In the genomic region with DNA sequence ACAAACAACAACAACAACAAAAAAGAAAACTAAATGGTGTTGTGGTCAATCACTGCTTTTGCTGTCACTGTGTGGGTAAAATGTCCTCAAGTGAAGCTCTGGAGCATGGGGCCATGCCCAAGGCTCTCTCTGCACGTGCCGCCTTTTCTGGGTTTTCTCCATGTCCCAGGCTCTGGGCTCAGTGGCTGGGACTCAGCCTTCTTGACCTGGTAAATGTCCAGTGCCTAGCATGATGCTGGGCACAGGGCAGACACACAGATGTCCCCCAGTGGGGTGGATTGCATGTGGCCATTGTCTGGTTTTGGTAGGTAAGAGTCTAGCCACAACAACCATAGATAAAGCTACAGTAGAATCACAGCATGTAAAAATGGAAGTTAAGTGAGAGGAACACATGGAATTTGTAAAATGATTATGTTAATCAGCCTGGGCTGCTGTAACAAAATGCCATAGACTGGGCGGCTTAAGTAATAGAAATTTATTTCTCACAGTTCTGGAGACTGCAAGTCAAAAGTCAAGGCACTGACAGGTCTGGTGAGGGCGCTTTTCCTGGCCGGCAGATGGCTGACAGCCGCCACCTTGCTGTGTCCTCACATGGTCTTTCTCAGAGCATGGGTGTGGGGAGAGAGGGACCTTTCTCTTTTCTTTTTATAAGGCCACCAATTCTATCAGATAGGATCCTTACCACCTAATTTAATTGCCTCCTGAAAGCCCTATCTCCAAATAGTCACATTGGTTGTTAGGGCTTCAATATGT, we compare ENCODE assay signal across 26 cellular contexts.
A peak's percentile ranks its signal among the peaks of the same experiment; 100 is the strongest.
DNase-seq lines count a peak whose midpoint lies in the region; ATAC-seq, FAIRE-seq and TF ChIP-seq lines count a peak whose summit lies in the region.
"Had no signal": no experiment of that assay in that cellular context is flagged by ENCODE, and none has a peak within 500 bp of the region (broad histone marks: within the 10 kb centered on the region; RNA-seq: fewer than 3 reads in every experiment).

No MANE protein-coding gene starts in this region.

- H2BK20ac ChIP-seq in H1 (ENCODE audit: low read length): no peak overlapping the region

- H3K79me2 ChIP-seq in HepG2 (ENCODE audit: insufficient read depth, low read length): no peaks in the 10 kb centered on the region
- H3K79me2 ChIP-seq in GM23338 (replicated peaks; ENCODE audit: insufficient read depth): no peaks in the 10 kb centered on the region
- H3K79me2 ChIP-seq in H1 (ENCODE audit: control insufficient read depth in 1 of 2, insufficient read depth in 2 of 2, low read length in 2 of 2): no peaks in the 10 kb centered on the region

- 53% methylated on average over 6 of the region's 6 CpGs for WGBS in HepG2 (ENCODE audit: low lambda C conversion rate)
- WGBS in right lobe of liver (ENCODE audit: insufficient coverage, low coverage, low lambda C conversion rate, missing lambda C conversion rate): 80% methylated on average over 4 of the region's 6 CpGs
- WGBS in H1 (ENCODE audit: extremely low coverage in 1 of 2, insufficient coverage in 1 of 2, insufficient read length in 1 of 2, insufficient replicate concordance in 2 of 2, low coverage in 1 of 2, low lambda C conversion rate in 2 of 2, missing lambda C conversion rate in 1 of 2), 2 experiments: 86% methylated on average over 6 of the region's 6 CpGs; no CpG with 5 or more reads in 1 of the 2 experiments
- no CpG with 5 or more reads among the region's 6 CpGs for WGBS in neuronal stem cell (ENCODE audit: extremely low coverage in 2 of 2, insufficient read length in 2 of 2, insufficient replicate concordance in 1 of 2), 2 donors

- H3K4me1 ChIP-seq in HepG2 (ENCODE audit: insufficient read depth, low read length): no peaks in the 10 kb centered on the region
- H3K4me1 ChIP-seq in right lobe of liver: no peaks in the 10 kb centered on the region
- H3K4me1 ChIP-seq in GM23338 (ENCODE audit: insufficient read depth): peaks cover 10% of the 10 kb centered on the region; the same call in 1 of the 2 replicates
- peaks cover 2 to 9% (median 3%) of the 10 kb centered on the region in 4 experiments; a peak in 5 of 7 replicates for H3K4me1 ChIP-seq in H1 (replicated peaks in 1 of 4; ENCODE audit: control insufficient read depth in 3 of 4, insufficient read depth in 4 of 4, low read length in 3 of 4)
- H3K4me1 ChIP-seq in neuronal stem cell (ENCODE audit: control insufficient read depth in 2 of 2, insufficient read depth in 1 of 2, low read depth in 1 of 2, low read length in 2 of 2): peaks cover 2 to 6% of the 10 kb centered on the region in 2 donors
- H3K4me1 ChIP-seq: BE2C had no signal

- CTCF ChIA-PET in HepG2 (lab: Yijun Ruan, JAX; ENCODE audit: low intra/inter-chr PET ratio, low total read pairs): no interaction called here
- CTCF ChIA-PET in H1 (lab: Charles Lee; ENCODE audit: partially characterized antibody): interaction anchor here (2.0 kb wide), 1 partner anchor 98 kb away, joined by 4 read pairs; no protein-coding TSS in a partner anchor

- no peaks in the 10 kb centered on the region for H3K36me3 ChIP-seq in HepG2 (replicated peaks in 1 of 2; ENCODE audit: control insufficient read depth in 1 of 2, insufficient read depth in 2 of 2, low read length in 2 of 2)
- no peaks in the 10 kb centered on the region for H3K36me3 ChIP-seq in right lobe of liver
- no peaks in the 10 kb centered on the region for H3K36me3 ChIP-seq in GM23338 (ENCODE audit: insufficient read depth)
- H3K36me3 ChIP-seq in H1 (ENCODE audit: control insufficient read depth in 2 of 4, insufficient read depth in 4 of 4, low read length in 3 of 4): no peaks in the 10 kb centered on the region
- no peaks in the 10 kb centered on the region for H3K36me3 ChIP-seq in neuronal stem cell (replicated peaks in 1 of 2; ENCODE audit: control insufficient read depth in 2 of 2, insufficient read depth in 2 of 2, low read length in 2 of 2)
- H3K36me3 ChIP-seq: BE2C, BLaER1 had no signal

- H3K23ac ChIP-seq in H1 (ENCODE audit: insufficient read length): no peak overlapping the region
- H3K23ac ChIP-seq in neuronal stem cell (ENCODE audit: low read depth, low read length, poor library complexity): no peak overlapping the region

- H3K4me1 Mint-ChIP-seq in GM23338: peaks cover 15% of the 10 kb centered on the region
- H3K4me1 Mint-ChIP-seq: CD14-positive monocyte had no signal

- BruUV-seq in HepG2 (replicated peaks; lab: Mats Ljungman, UMichigan): no TSS peak

- no peak overlapping the region for H3K9ac ChIP-seq in HepG2 (ENCODE audit: insufficient read depth, low read depth, low read length)
- no peak overlapping the region for H3K9ac ChIP-seq in H1 (replicated peaks in 1 of 4; ENCODE audit: extremely low read depth in 1 of 4, low read depth in 3 of 4, low read length in 3 of 4)
- no peak overlapping the region for H3K9ac ChIP-seq in neuronal stem cell (ENCODE audit: low read depth, low read length, poor library complexity)
- H3K9ac ChIP-seq: BLaER1 had no signal

- H3K9me3 Mint-ChIP-seq in GM23338: no peaks in the 10 kb centered on the region

- H2BK120ac ChIP-seq in H1 (replicated peaks; ENCODE audit: low read depth, low read length) (no peak overlapping the region), neuronal stem cell (ENCODE audit: low read depth, low read length) (no peak overlapping the region)

- H3K79me1 ChIP-seq in H1 (ENCODE audit: low read depth, low read length): no peaks in the 10 kb centered on the region; the same call in 1 of the 2 replicates
- H3K79me1 ChIP-seq in neuronal stem cell (ENCODE audit: low read depth, low read length): no peaks in the 10 kb centered on the region

- H4K8ac ChIP-seq in H1 (ENCODE audit: extremely low read depth, insufficient read depth, low read length) (no peak overlapping the region; the same call in 1 of the 2 replicates), neuronal stem cell (ENCODE audit: low read depth, low read length) (no peak overlapping the region)

- TF ChIP-seq CTCF in HepG2 (CRISPR knock-in tag; IDR thresholded peaks at IDR 0.05): no peak
- TF ChIP-seq CTCF in right lobe of liver (IDR thresholded peaks at IDR 0.05): no peak
- TF ChIP-seq CTCF in GM23338 (conservative IDR thresholded peaks at IDR 0.05; ENCODE audit: low read depth in 2 of 2): peak; percentile 7 to 50; a peak in 2 of 4 replicates
- TF ChIP-seq CTCF in H1 (IDR thresholded peaks at IDR 0.05; ENCODE audit: control extremely low read depth in 1 of 3, insufficient read depth in 1 of 3, low read depth in 1 of 3, low read length in 3 of 3): peak in 1 of 3 experiments; percentile 3; a peak in 1 of 4 replicates

- H2BK5ac ChIP-seq in H1 (ENCODE audit: low read depth, low read length) (no peak overlapping the region), neuronal stem cell (ENCODE audit: low read length) (no peak overlapping the region)

- H4K20me1 ChIP-seq in HepG2 (ENCODE audit: insufficient read depth, low read length): no peaks in the 10 kb centered on the region
- H4K20me1 ChIP-seq in GM23338 (replicated peaks; ENCODE audit: insufficient read depth): no peaks in the 10 kb centered on the region
- H4K20me1 ChIP-seq in H1 (replicated peaks in 1 of 2; ENCODE audit: control insufficient read depth in 1 of 2, insufficient read depth in 2 of 2, low read length in 2 of 2): no peaks in the 10 kb centered on the region
- H4K20me1 ChIP-seq: BLaER1 had no signal

- no peak overlapping the region for H3K4ac ChIP-seq in H1 (replicated peaks; ENCODE audit: insufficient read length, low read depth, low read length)
- no peak overlapping the region for H3K4ac ChIP-seq in neuronal stem cell (ENCODE audit: low read length)

- H3K9me3 ChIP-seq in HepG2 (ENCODE audit: low read length) (0 out of 2 replicates have a peak, but pooled peaks cover 6% of the 10 kb centered on the region), right lobe of liver (peaks cover 0 to 6% (median 0%) of the 10 kb centered on the region in 4 donors), H1 (ENCODE audit: insufficient read depth in 2 of 2, low read depth in 1 of 2, low read length in 1 of 2) (no peaks in the 10 kb centered on the region), neuronal stem cell (replicated peaks in 1 of 2; ENCODE audit: control insufficient read depth in 2 of 2, insufficient read depth in 1 of 2, low read depth in 1 of 2, low read length in 2 of 2) (no peaks in the 10 kb centered on the region)
- H3K9me3 ChIP-seq: BE2C had no signal

- in situ Hi-C loops in HepG2 (cut with HindIII; ENCODE audit: extremely low pct_ligation_motif_present, low pct_unique_long_range_greater_than_20kb): no loop called here

- no peak overlapping the region for H3K4me3 Mint-ChIP-seq in GM23338
- H3K4me3 Mint-ChIP-seq: CD14-positive monocyte; CD4-positive, alpha-beta memory T cell; CD4-positive, CD25-positive, alpha-beta regulatory T cell; CD8-positive, alpha-beta memory T cell had no signal

- TF ChIP-seq EP300 in HepG2 (IDR thresholded peaks at IDR 0.05; ENCODE audit: low read depth in 2 of 2, low read length in 2 of 2) (no peak), HepG2 (CRISPR knock-in tag; IDR thresholded peaks at IDR 0.05; ENCODE audit: borderline replicate concordance) (no peak), H1 (IDR thresholded peaks at IDR 0.05; ENCODE audit: borderline replicate concordance in 1 of 2, low read depth in 2 of 2, low read length in 2 of 2) (no peak)

- H3K36me3 Mint-ChIP-seq in GM23338 (ENCODE audit: low read depth): no peaks in the 10 kb centered on the region; the same call in 2 of the 3 replicates
- H3K36me3 Mint-ChIP-seq: CD4-positive, CD25-positive, alpha-beta regulatory T cell had no signal

- H2AFZ ChIP-seq in HepG2 (ENCODE audit: low read length) (no peak overlapping the region), GM23338 (no peak overlapping the region), H1 (ENCODE audit: low read length) (no peak overlapping the region), neuronal stem cell (ENCODE audit: low read length) (no peak overlapping the region)

- H3K27ac Mint-ChIP-seq in GM23338: no peak overlapping the region
- H3K27ac Mint-ChIP-seq: CD14-positive monocyte; CD4-positive, CD25-positive, alpha-beta regulatory T cell had no signal

- ATAC-seq in HepG2 (peak; percentile 33; the same call in 1 of the 3 replicates), right lobe of liver (no peak), GM23338 (peak; percentile 27; the same call in 2 of the 3 replicates)

- H3K27me3 Mint-ChIP-seq in GM23338 (ENCODE audit: insufficient read depth, low read depth, poor library complexity): peaks cover 2% of the 10 kb centered on the region

- intact Hi-C loops in HepG2 (cut with micrococcal nuclease; ENCODE audit: unreplicated experiment): no loop called here
- intact Hi-C loops in right lobe of liver (cut with DNase I): no loop called here

- H2BK12ac ChIP-seq in H1 (ENCODE audit: low read depth, low read length) (no peak overlapping the region), neuronal stem cell (ENCODE audit: low read length) (no peak overlapping the region)

- no peaks in the 10 kb centered on the region for H3K23me2 ChIP-seq in H1 (ENCODE audit: low read depth, low read length)

- H3K18ac ChIP-seq in H1 (ENCODE audit: extremely low read depth, low read length): no peak overlapping the region
- H3K18ac ChIP-seq in neuronal stem cell (ENCODE audit: low read length): peak overlapping the region; percentile 55

- H3K56ac ChIP-seq in H1 (replicated peaks; ENCODE audit: insufficient read length, low read depth, low read length): no peak overlapping the region

- H3K27me3 ChIP-seq in HepG2 (ENCODE audit: control insufficient read depth in 1 of 2, insufficient read depth in 2 of 2, low read length in 2 of 2) (peaks cover 0 to 12% of the 10 kb centered on the region in 2 experiments; a peak in 2 of 5 replicates), right lobe of liver (no peaks in the 10 kb centered on the region), GM23338 (ENCODE audit: insufficient read depth) (no peaks in the 10 kb centered on the region), H1 (replicated peaks in 1 of 4; ENCODE audit: control insufficient read depth in 3 of 4, extremely low read depth in 1 of 4, insufficient read depth in 3 of 4, low read length in 3 of 4) (no peaks in the 10 kb centered on the region; a peak in 1 of 7 replicates), neuronal stem cell (ENCODE audit: control insufficient read depth in 3 of 3, insufficient read depth in 3 of 3, low read depth in 1 of 3, low read length in 3 of 3) (peaks cover 0 to 10% (median 0%) of the 10 kb centered on the region in 3 experiments)
- H3K27me3 ChIP-seq: BE2C, BLaER1 had no signal

- H3K9me2 ChIP-seq in GM23338 (ENCODE audit: insufficient read depth): 0 out of 2 replicates have a peak, but pooled peaks cover 4% of the 10 kb centered on the region

- H3K27ac ChIP-seq in HepG2 (ENCODE audit: extremely low read length, insufficient read depth, low read length) (no peak overlapping the region), right lobe of liver (no peak overlapping the region), GM23338 (ENCODE audit: low read depth) (no peak overlapping the region), H1 (ENCODE audit: low read depth, low read length) (no peak overlapping the region), neuronal stem cell (replicated peaks; ENCODE audit: low read length) (no peak overlapping the region)
- H3K27ac ChIP-seq: BLaER1 had no signal

- POLR2A ChIA-PET in HepG2 (lab: Yijun Ruan, JAX) (no interaction called here), H1 (lab: Charles Lee; ENCODE audit: partially characterized antibody) (no interaction called here)

- H4K5ac ChIP-seq in H1 (ENCODE audit: insufficient read length, low read depth, low read length): no peak overlapping the region

- FAIRE-seq in HepG2 (lab: Jason Lieb, UNC) (no peak), H1 (lab: Jason Lieb, UNC) (no peak)
- FAIRE-seq: A204.1, G401.6, GM12891, GM19239 had no signal

- TF ChIP-seq RAD21 in HepG2 (CRISPR knock-in tag; IDR thresholded peaks at IDR 0.05) (no peak), H1 (IDR thresholded peaks at IDR 0.05 in 1 of 2, conservative IDR thresholded peaks at IDR 0.05 in 1 of 2; ENCODE audit: low read depth in 2 of 2, low read length in 2 of 2) (peak in 1 of 2 experiments; percentile 14; a peak in 1 of 4 replicates)

- H3F3A ChIP-seq in GM23338 (replicated peaks; ENCODE audit: low read depth): no peaks in the 10 kb centered on the region

- H4K91ac ChIP-seq in H1 (replicated peaks; ENCODE audit: insufficient read length, low read length): no peak overlapping the region
- H4K91ac ChIP-seq in neuronal stem cell (ENCODE audit: low read depth, low read length, poor library complexity): no peak overlapping the region

- DNase-seq in HepG2 (ENCODE audit: low spot score) (no peak), right lobe of liver (no peak), GM23338 (ENCODE audit: low spot score) (no peak), H1 (ENCODE audit: low read depth in 1 of 2, low spot score in 2 of 2) (no peak), neuronal stem cell (ENCODE audit: low spot score) (no peak), NCI-H146 treated with DMSO at 0.1 percent for 48 hours (lab: John Stamatoyannopoulos, UW; ENCODE audit: unreplicated experiment) (no peak)
- DNase-seq in stimulated activated CD4-positive, alpha-beta T cell treated with anti-CD3 and anti-CD28 coated beads, Interleukin-2, amount 100 ng/mL, for 48 hours: no peak
- DNase-seq in activated CD4-positive, alpha-beta T cell treated with anti-CD3 and anti-CD28 coated beads for 48 hours: no peak
- DNase-seq: 8988T; ACHN; BE2C; C1 segment of cervical spinal cord; CD4-positive, alpha-beta memory T cell; CD4-positive, CD25-positive, alpha-beta regulatory T cell; CD8-positive, alpha-beta memory T cell; COR-L47; DMS153; DMS53; DMS79; GF-D8 had no signal

- H3K4me2 ChIP-seq in HepG2 (ENCODE audit: low read depth, low read length) (no peak overlapping the region), GM23338 (no peak overlapping the region), H1 (ENCODE audit: insufficient read depth in 1 of 2, low read depth in 2 of 2, low read length in 2 of 2) (no peak overlapping the region), neuronal stem cell (ENCODE audit: insufficient read depth, low read length, poor library complexity, severe bottlenecking) (no peak overlapping the region)
- H3K4me2 ChIP-seq: BLaER1 had no signal

- H3K4me3 ChIP-seq in HepG2 (replicated peaks in 1 of 3; ENCODE audit: insufficient read depth in 1 of 3, low read depth in 2 of 3, low read length in 3 of 3) (no peak overlapping the region), right lobe of liver (no peak overlapping the region), GM23338 (no peak overlapping the region), H1 (ENCODE audit: extremely low read depth in 1 of 4, insufficient read depth in 2 of 4, low read depth in 3 of 4, low read length in 4 of 4) (no peak overlapping the region), neuronal stem cell (ENCODE audit: low read length in 2 of 2) (no peak overlapping the region)
- H3K4me3 ChIP-seq: BLaER1 had no signal

- H3K14ac ChIP-seq in H1 (ENCODE audit: insufficient read length) (no peak overlapping the region), neuronal stem cell (ENCODE audit: low read length) (peak overlapping the region; percentile 9)

- H2BK15ac ChIP-seq in H1 (ENCODE audit: low read length) (no peak overlapping the region), neuronal stem cell (ENCODE audit: low read length) (peak overlapping the region; percentile 10)

- TF ChIP-seq POLR2A in HepG2 (IDR thresholded peaks at IDR 0.05; ENCODE audit: insufficient read depth in 1 of 2, low read depth in 2 of 2, low read length in 2 of 2) (no peak), right lobe of liver (IDR thresholded peaks at IDR 0.05) (no peak), H1 (IDR thresholded peaks at IDR 0.05; ENCODE audit: control extremely low read depth in 1 of 2, low read depth in 2 of 2, low read length in 2 of 2) (no peak)

- H2AK5ac ChIP-seq in H1 (ENCODE audit: low read depth, low read length): no peak overlapping the region
- no peak overlapping the region for H2AK5ac ChIP-seq in neuronal stem cell (ENCODE audit: low read depth, low read length)

Comparison
In these comparisons a context has a peak if more than half of its experiments do, and no peak if none do; other contexts are left out.
1. ATAC-seq: peak in HepG2 (single experiment) and GM23338 (single experiment); none in right lobe of liver (0 of 4).
2. CTCF ChIP-seq: peak in GM23338 (2 of 2); none in HepG2 (single experiment) and right lobe of liver (0 of 4).